ENCODE assay signal across 14 cellular contexts in genomic region chr13:99366075-99366987, GRCh38. TPM values are rescaled to one million over a fixed set of nuclear protein-coding genes. Genes with fewer than 3 reads are reported as not detected.
A peak's percentile ranks its signal among the peaks of the same experiment; 100 is the strongest.
DNase-seq lines count a peak whose midpoint lies in the region; ATAC-seq, FAIRE-seq and TF ChIP-seq lines count a peak whose summit lies in the region.
"Had no signal": no experiment of that assay in that cellular context is flagged by ENCODE, and none has a peak within 500 bp of the region (broad histone marks: within the 10 kb centered on the region; RNA-seq: fewer than 3 reads in every experiment).

No MANE protein-coding gene starts in this region.

- peak overlapping the region in 3 of 4 donors; percentile 73 to 85 (median 74) for H3K4me3 Mint-ChIP-seq in IgD-negative memory B cell

- H3K9me3 Mint-ChIP-seq in IgD-negative memory B cell: no peaks in the 10 kb centered on the region

- TF ChIP-seq CTCF in pancreas (IDR thresholded peaks at IDR 0.05): no peak

- H3K9me3 ChIP-seq in pancreas: no peaks in the 10 kb centered on the region

- no peaks in the 10 kb centered on the region for H3K36me3 ChIP-seq in pancreas

- H3K27ac Mint-ChIP-seq in IgD-negative memory B cell: peak overlapping the region; percentile 87 to 96 (median 93)

- no peaks in the 10 kb centered on the region for H3K4me1 ChIP-seq in pancreas

- H3K27me3 Mint-ChIP-seq in IgD-negative memory B cell: no peaks in the 10 kb centered on the region

- H3K27ac ChIP-seq in pancreas: no peak overlapping the region

- ATAC-seq in GM18511 (IDR thresholded peaks at IDR 0.05; ENCODE audit: unreplicated experiment) (peak; percentile 56), GM21515 (IDR thresholded peaks at IDR 0.05; ENCODE audit: unreplicated experiment) (peak; percentile 54), pancreas (no peak)

- H3K36me3 Mint-ChIP-seq in IgD-negative memory B cell: peaks cover 17% of the 10 kb centered on the region

- no peaks in the 10 kb centered on the region for H3K27me3 ChIP-seq in pancreas

- 89 to 95% methylated on average over 11 of the region's 11 CpGs for whole genome bisulfite sequencing in pancreas, 2 donors

- DNase-seq in mesenteric fat pad (ENCODE audit: low spot score) (peak; percentile 51), NCI-H187 (lab: John Stamatoyannopoulos, UW) (no peak), foreskin melanocyte (no peak), pancreas (no peak)
- DNase-seq: activated gamma-delta T cell, DND-41, mesenchymal stem cell, NCI-H1694, T1000 had no signal

- H3K4me1 Mint-ChIP-seq in IgD-negative memory B cell: peaks cover 60 to 67% (median 63%) of the 10 kb centered on the region in 3 donors

- FAIRE-seq in pancreas (lab: Jason Lieb, UNC): no peak

- intact Hi-C loops in pancreas (cut with DNase I): no loop called here

- H3K4me3 ChIP-seq in pancreas: no peak overlapping the region

RNA-seq across cellular contexts. Expression of gene GPR183, which starts 59.1 kb away (rescaled TPM):
- polyA plus RNA-seq in IgD-negative memory B cell: 494 TPM
- 32.6 TPM for total RNA-seq in mesenteric fat pad
- 1 to 10 TPM in 3 of 6 donors, under 1 TPM in 3; 0.23 to 3.5 (median 1.1) TPM for total RNA-seq in pancreas
- polyA plus RNA-seq in pancreas: 1 to 10 TPM in 1 of 2 donors, under 1 TPM in 1; 0.61 to 1.2 TPM
- total RNA-seq: OCI-LY7, renal cortical epithelial cell had no signal

Comparison
In these comparisons a context has a peak if more than half of its experiments do, and no peak if none do; other contexts are left out.
1. ATAC-seq: peak in GM18511 (single experiment) and GM21515 (single experiment); none in pancreas (0 of 4).